31 cellular contexts compared by ENCODE assay signal in genomic region chr7:127895814-127896280, GRCh38.
DNase-seq lines count a peak whose midpoint lies in the region; ATAC-seq, FAIRE-seq and TF ChIP-seq lines count a peak whose summit lies in the region.
"Had no signal": no experiment of that assay in that cellular context is flagged by ENCODE, and none has a peak within 500 bp of the region (broad histone marks: within the 10 kb centered on the region; RNA-seq: fewer than 3 reads in every experiment).

No MANE protein-coding gene starts in this region.

- DNase-seq in GM23338 (ENCODE audit: low spot score) (no peak), RCC 7860 (ENCODE audit: low spot score) (peak; percentile 77), epithelial cell of esophagus (ENCODE audit: low read depth) (peak; percentile 54), left lobe of liver (ENCODE audit: low spot score) (no peak), NCI-H446 (lab: John Stamatoyannopoulos, UW) (no peak), coronary artery (ENCODE audit: low spot score) (no peak), NCI-H526 treated with DMSO at 0.1 percent for 48 hours (lab: John Stamatoyannopoulos, UW) (no peak)
- DNase-seq: activated CD4-positive, alpha-beta T cell treated with anti-CD3 and anti-CD28 coated beads for 36 hours; activated CD8-positive, alpha-beta T cell treated with anti-CD3 and anti-CD28 coated beads for 36 hours; activated naive CD4-positive, alpha-beta T cell treated with anti-CD3 and anti-CD28 coated beads, Interleukin-2, amount 50 U/mL, for 16 hours; effector CD4-positive, alpha-beta T cell; foreskin fibroblast; heart left ventricle; KBM-7; kidney; lower lobe of right lung; MM.1S; naive thymus-derived CD8-positive, alpha-beta T cell; NCI-H1105 treated with DMSO at 0.1 percent for 48 hours; NCI-H2029 treated with DMSO at 0.1 percent for 48 hours; NCI-H69; nucleus accumbens; Right ventricle myocardium superior; T-helper 17 cell; upper lobe of right lung had no signal

- H3K4me2 ChIP-seq in GM23338: peak overlapping the region; percentile 56

- no peaks in the 10 kb centered on the region for H3K36me3 ChIP-seq in GM23338 (ENCODE audit: insufficient read depth)
- H3K36me3 ChIP-seq: suprapubic skin, upper lobe of right lung had no signal

- H3K36me3 Mint-ChIP-seq in GM23338 (ENCODE audit: low read depth): peaks cover 11% of the 10 kb centered on the region; the same call in 2 of the 3 replicates

- H3K27ac ChIP-seq in GM23338 (ENCODE audit: low read depth): no peak overlapping the region
- H3K27ac ChIP-seq in coronary artery: no peak overlapping the region
- H3K27ac ChIP-seq: BLaER1 treated with 17β-estradiol and CSF1 and Interleukin-3, amounts not matched to agents 10 nM and 100 nM; heart left ventricle; lower lobe of right lung; suprapubic skin; upper lobe of right lung had no signal

- H3K4me3 ChIP-seq in GM23338 (0 out of 2 replicates have a peak overlapping the region, but pooled peaks have one; percentile 19), epithelial cell of esophagus (ENCODE audit: low read length) (no peak overlapping the region), coronary artery (no peak overlapping the region)
- H3K4me3 ChIP-seq: BLaER1 treated with 17β-estradiol and CSF1 and Interleukin-3, amounts not matched to agents 10 nM and 100 nM; heart left ventricle; lower lobe of right lung; suprapubic skin; upper lobe of right lung had no signal

- peak; percentile 90 for FAIRE-seq in RCC 7860 (lab: Jason Lieb, UNC)
- FAIRE-seq: G401.6, kidney had no signal

- TF ChIP-seq CTCF in GM23338 (conservative IDR thresholded peaks at IDR 0.05; ENCODE audit: low read depth in 2 of 2) (no peak), epithelial cell of esophagus (IDR thresholded peaks at IDR 0.05; ENCODE audit: insufficient read depth, low read depth, low read length, missing control alignments) (no peak), coronary artery (IDR thresholded peaks at IDR 0.05) (no peak)

- H3K9me2 ChIP-seq in GM23338 (ENCODE audit: insufficient read depth): no peaks in the 10 kb centered on the region

- H3K27me3 Mint-ChIP-seq in GM23338 (ENCODE audit: insufficient read depth, low read depth, poor library complexity): peaks cover 5% of the 10 kb centered on the region
- H3K27me3 Mint-ChIP-seq: activated CD4-positive, alpha-beta T cell treated with anti-CD3 and anti-CD28 coated beads for 36 hours; activated CD8-positive, alpha-beta T cell treated with anti-CD3 and anti-CD28 coated beads for 36 hours; activated T-helper 17 cell treated with anti-CD3 and anti-CD28 coated beads, Interleukin-2, amount 50 U/mL, for 72 hours; naive thymus-derived CD8-positive, alpha-beta T cell; stimulated activated memory B cell treated with anti-CD40 and anti-IgM and Interleukin-4, amounts not matched to agents 10 μg/mL and 1 μg/mL and 100 μg/mL, for 72 hours; T-helper 17 cell had no signal

- peaks cover 13% of the 10 kb centered on the region for H4K20me1 ChIP-seq in GM23338 (replicated peaks; ENCODE audit: insufficient read depth)

- H3F3A ChIP-seq in GM23338 (replicated peaks; ENCODE audit: low read depth): no peaks in the 10 kb centered on the region

- peaks cover 69% of the 10 kb centered on the region for H3K4me1 ChIP-seq in GM23338 (ENCODE audit: insufficient read depth)
- H3K4me1 ChIP-seq: suprapubic skin had no signal

- H3K79me2 ChIP-seq in GM23338 (replicated peaks; ENCODE audit: insufficient read depth): peaks cover 65% of the 10 kb centered on the region

- H2AFZ ChIP-seq in GM23338: no peak overlapping the region

- ATAC-seq in GM23338 (peak; percentile 18; the same call in 1 of the 3 replicates), left lobe of liver (peak; percentile 25)
- ATAC-seq: activated CD4-positive, alpha-beta T cell treated with anti-CD3 and anti-CD28 coated beads for 36 hours; activated CD8-positive, alpha-beta T cell treated with anti-CD3 and anti-CD28 coated beads for 36 hours; activated T-helper 17 cell treated with anti-CD3 and anti-CD28 coated beads, Interleukin-2, amount 50 U/mL, for 72 hours; heart left ventricle; naive thymus-derived CD8-positive, alpha-beta T cell; SK-N-SH treated with all-trans-retinoic acid at 6 μM for 48 hours; stimulated activated memory B cell treated with anti-CD40 and anti-IgM and Interleukin-4, amounts not matched to agents 10 μg/mL and 1 μg/mL and 100 μg/mL, for 72 hours; T-helper 17 cell; upper lobe of right lung had no signal

- no peak overlapping the region for H3K27ac Mint-ChIP-seq in GM23338
- H3K27ac Mint-ChIP-seq: activated CD4-positive, alpha-beta T cell treated with anti-CD3 and anti-CD28 coated beads for 36 hours; activated CD8-positive, alpha-beta T cell treated with anti-CD3 and anti-CD28 coated beads for 36 hours; activated T-helper 17 cell treated with anti-CD3 and anti-CD28 coated beads, Interleukin-2, amount 50 U/mL, for 72 hours; naive thymus-derived CD8-positive, alpha-beta T cell; stimulated activated memory B cell treated with anti-CD40 and anti-IgM and Interleukin-4, amounts not matched to agents 10 μg/mL and 1 μg/mL and 100 μg/mL, for 72 hours; T-helper 17 cell had no signal

- no peaks in the 10 kb centered on the region for H3K9me3 Mint-ChIP-seq in GM23338
- H3K9me3 Mint-ChIP-seq: activated CD8-positive, alpha-beta T cell treated with anti-CD3 and anti-CD28 coated beads for 36 hours; activated T-helper 17 cell treated with anti-CD3 and anti-CD28 coated beads, Interleukin-2, amount 50 U/mL, for 72 hours; naive thymus-derived CD8-positive, alpha-beta T cell; stimulated activated memory B cell treated with anti-CD40 and anti-IgM and Interleukin-4, amounts not matched to agents 10 μg/mL and 1 μg/mL and 100 μg/mL, for 72 hours had no signal

- H3K4me3 Mint-ChIP-seq in GM23338: no peak overlapping the region
- H3K4me3 Mint-ChIP-seq: activated CD4-positive, alpha-beta T cell treated with anti-CD3 and anti-CD28 coated beads for 36 hours; activated CD8-positive, alpha-beta T cell treated with anti-CD3 and anti-CD28 coated beads for 36 hours; activated T-helper 17 cell treated with anti-CD3 and anti-CD28 coated beads, Interleukin-2, amount 50 U/mL, for 72 hours; naive thymus-derived CD8-positive, alpha-beta T cell; stimulated activated memory B cell treated with anti-CD40 and anti-IgM and Interleukin-4, amounts not matched to agents 10 μg/mL and 1 μg/mL and 100 μg/mL, for 72 hours; T-helper 17 cell had no signal

- no peaks in the 10 kb centered on the region for H3K27me3 ChIP-seq in GM23338 (ENCODE audit: insufficient read depth)
- H3K27me3 ChIP-seq: BLaER1 treated with 17β-estradiol and CSF1 and Interleukin-3, amounts not matched to agents 10 nM and 100 nM; heart left ventricle; suprapubic skin; upper lobe of right lung had no signal

- peaks cover 40% of the 10 kb centered on the region for H3K4me1 Mint-ChIP-seq in GM23338

TF ChIP-seq in GM23338, 12 proteins besides CTCF, POLR2A, EP300 and RAD21 (continues in another document):
- no peak for TF ChIP-seq EZH2phosphoT487 (IDR thresholded peaks at IDR 0.05; ENCODE audit: unreplicated experiment)
- no peak for TF ChIP-seq STAT1 (IDR thresholded peaks at IDR 0.05; ENCODE audit: unreplicated experiment)
- no peak for TF ChIP-seq ZNF114 (CRISPR knock-in tag; IDR thresholded peaks at IDR 0.05)
- TF ChIP-seq ZNF331 (CRISPR knock-in tag; IDR thresholded peaks at IDR 0.05; ENCODE audit: low read depth): no peak
- TF ChIP-seq ETS1 (IDR thresholded peaks at IDR 0.05): no peak

Comparison
In these comparisons a context has a peak if more than half of its experiments do, and no peak if none do; other contexts are left out.
1. DNase-seq: peak in RCC 7860 (single experiment) and epithelial cell of esophagus (single experiment); none in GM23338 (single experiment), left lobe of liver (single experiment), NCI-H446 (0 of 2), coronary artery (single experiment) and NCI-H526 treated with DMSO at 0.1 percent for 48 hours (single experiment).